ENCODE assay signal across 10 cellular contexts in genomic region chr19:42942187-42942789, GRCh38. TPM values are rescaled to one million over a fixed set of nuclear protein-coding genes. Genes with fewer than 3 reads are reported as not detected.
DNase-seq lines count a peak whose midpoint lies in the region; ATAC-seq and TF ChIP-seq lines count a peak whose summit lies in the region.
"Had no signal": no experiment of that assay in that cellular context is flagged by ENCODE, and none has a peak within 500 bp of the region (broad histone marks: within the 10 kb centered on the region; RNA-seq: fewer than 3 reads in every experiment).

No MANE protein-coding gene starts in this region.

- peak; percentile 30; the same call in 2 of the 3 replicates for ATAC-seq in GM23338
- no peak for ATAC-seq in foreskin keratinocyte
- no peak for ATAC-seq in GM19463 (IDR thresholded peaks at IDR 0.05; ENCODE audit: unreplicated experiment)
- ATAC-seq in stimulated activated effector memory CD8-positive, alpha-beta T cell treated with anti-CD3 and anti-CD28 coated beads, Interleukin-12 subunit alpha, Interleukin-12 subunit beta, amount 100 ng/mL, for 72 hours, result no peak
- no peak for ATAC-seq in HG02970 (IDR thresholded peaks at IDR 0.05; ENCODE audit: low FRiP score, unreplicated experiment)

- DNase-seq in GM23338 (ENCODE audit: low spot score) (peak; percentile 74), SK-N-SH (no peak), foreskin keratinocyte (no peak), sigmoid colon (no peak)
- no peak for DNase-seq in stimulated activated effector memory CD8-positive, alpha-beta T cell treated with anti-CD3 and anti-CD28 coated beads, Interleukin-12 subunit alpha, Interleukin-12 subunit beta, amount 100 ng/mL, for 72 hours (ENCODE audit: low spot score in 2 of 2)
- DNase-seq: activated gamma-delta T cell treated with Interleukin-2 at 50 U/mL for 16 hours, ovary had no signal

- no peaks in the 10 kb centered on the region for H3K9me3 ChIP-seq in SK-N-SH
- no peaks in the 10 kb centered on the region for H3K9me3 ChIP-seq in sigmoid colon
- H3K9me3 ChIP-seq: ovary had no signal

- TF ChIP-seq EP300 in SK-N-SH (IDR thresholded peaks at IDR 0.05; ENCODE audit: borderline replicate concordance in 1 of 2, low read depth in 1 of 2, low read length in 1 of 2) (no peak), sigmoid colon (IDR thresholded peaks at IDR 0.05) (no peak)

- CTCF ChIA-PET in SK-N-SH (lab: Yijun Ruan, JAX), result no interaction called here

- H3K79me2 ChIP-seq in GM23338 (replicated peaks; ENCODE audit: insufficient read depth) (no peaks in the 10 kb centered on the region), SK-N-SH (ENCODE audit: insufficient read depth) (no peaks in the 10 kb centered on the region)

- no peaks in the 10 kb centered on the region for H3K9me2 ChIP-seq in GM23338 (ENCODE audit: insufficient read depth)
- H3K9me2 ChIP-seq in SK-N-SH, result no peaks in the 10 kb centered on the region

- no peak overlapping the region for H3K4me3 ChIP-seq in GM23338
- H3K4me3 ChIP-seq in SK-N-SH (ENCODE audit: low read depth in 2 of 2, low read length in 1 of 2), result no peak overlapping the region
- no peak overlapping the region for H3K4me3 ChIP-seq in sigmoid colon
- H3K4me3 ChIP-seq: ovary had no signal

- peak; percentile 51 for TF ChIP-seq CTCF in C4-2B (conservative IDR thresholded peaks at IDR 0.05)
- TF ChIP-seq CTCF in GM23338 (conservative IDR thresholded peaks at IDR 0.05; ENCODE audit: low read depth in 2 of 2), result peak; percentile 56 to 57
- peak; percentile 65 for TF ChIP-seq CTCF in SK-N-SH (IDR thresholded peaks at IDR 0.05)
- peak; percentile 59 for TF ChIP-seq CTCF in foreskin keratinocyte (conservative IDR thresholded peaks at IDR 0.05)
- TF ChIP-seq CTCF in sigmoid colon (IDR thresholded peaks at IDR 0.05), result peak in 1 of 4 experiments; percentile 40

- no peak overlapping the region for H3K4me3 Mint-ChIP-seq in GM23338
- H3K4me3 Mint-ChIP-seq in stimulated activated effector memory CD8-positive, alpha-beta T cell treated with anti-CD3 and anti-CD28 coated beads, Interleukin-12 subunit alpha, Interleukin-12 subunit beta, amount 100 ng/mL, for 72 hours, result no peak overlapping the region

- peaks cover 4% of the 10 kb centered on the region for H3K27me3 Mint-ChIP-seq in GM23338 (ENCODE audit: insufficient read depth, low read depth, poor library complexity)

- intact Hi-C loops in sigmoid colon (cut with DNase I), result no loop called here

- POLR2A ChIA-PET in SK-N-SH (lab: Yijun Ruan, JAX), result no interaction called here

- H3K27me3 ChIP-seq in GM23338 (ENCODE audit: insufficient read depth) (no peaks in the 10 kb centered on the region), SK-N-SH (ENCODE audit: insufficient read depth) (no peaks in the 10 kb centered on the region), foreskin keratinocyte (no peaks in the 10 kb centered on the region), sigmoid colon (no peaks in the 10 kb centered on the region)
- H3K27me3 ChIP-seq: ovary had no signal

- H3K4me1 ChIP-seq in GM23338 (ENCODE audit: insufficient read depth), result no peaks in the 10 kb centered on the region
- no peaks in the 10 kb centered on the region for H3K4me1 ChIP-seq in SK-N-SH (ENCODE audit: control insufficient read depth in 1 of 2, insufficient read depth in 2 of 2, low read depth in 1 of 2, low read length in 1 of 2)
- no peaks in the 10 kb centered on the region for H3K4me1 ChIP-seq in foreskin keratinocyte
- no peaks in the 10 kb centered on the region for H3K4me1 ChIP-seq in sigmoid colon

- peaks cover 8% of the 10 kb centered on the region; the same call in 2 of the 3 replicates for H3K36me3 Mint-ChIP-seq in GM23338 (ENCODE audit: low read depth)
- H3K36me3 Mint-ChIP-seq in stimulated activated effector memory CD8-positive, alpha-beta T cell treated with anti-CD3 and anti-CD28 coated beads, Interleukin-12 subunit alpha, Interleukin-12 subunit beta, amount 100 ng/mL, for 72 hours, result no peaks in the 10 kb centered on the region

- H3K36me3 ChIP-seq in GM23338 (ENCODE audit: insufficient read depth) (no peaks in the 10 kb centered on the region), SK-N-SH (replicated peaks in 1 of 2; ENCODE audit: control insufficient read depth in 1 of 2, insufficient read depth in 2 of 2, low read length in 1 of 2) (no peaks in the 10 kb centered on the region), sigmoid colon (no peaks in the 10 kb centered on the region)
- H3K36me3 ChIP-seq: ovary had no signal

- no peak for TF ChIP-seq RAD21 in SK-N-SH (IDR thresholded peaks at IDR 0.05; ENCODE audit: low read length)

- no peak overlapping the region for H3K9ac ChIP-seq in SK-N-SH

- no peak overlapping the region for H2AFZ ChIP-seq in GM23338
- H2AFZ ChIP-seq in SK-N-SH (ENCODE audit: low read depth), result no peak overlapping the region

- H3K27ac ChIP-seq in C4-2B (no peak overlapping the region), GM23338 (ENCODE audit: low read depth) (no peak overlapping the region), SK-N-SH (ENCODE audit: low read depth in 2 of 2, low read length in 1 of 2) (no peak overlapping the region), foreskin keratinocyte (no peak overlapping the region), sigmoid colon (no peak overlapping the region)
- H3K27ac ChIP-seq: ovary had no signal

- no peaks in the 10 kb centered on the region for H3K4me1 Mint-ChIP-seq in GM23338
- H3K4me1 Mint-ChIP-seq in stimulated activated effector memory CD8-positive, alpha-beta T cell treated with anti-CD3 and anti-CD28 coated beads, Interleukin-12 subunit alpha, Interleukin-12 subunit beta, amount 100 ng/mL, for 72 hours, result no peaks in the 10 kb centered on the region

- H3K27ac Mint-ChIP-seq in GM23338, result no peak overlapping the region
- H3K27ac Mint-ChIP-seq in stimulated activated effector memory CD8-positive, alpha-beta T cell treated with anti-CD3 and anti-CD28 coated beads, Interleukin-12 subunit alpha, Interleukin-12 subunit beta, amount 100 ng/mL, for 72 hours, result no peak overlapping the region

- H3F3A ChIP-seq in GM23338 (replicated peaks; ENCODE audit: low read depth) (no peaks in the 10 kb centered on the region), SK-N-SH (replicated peaks; ENCODE audit: insufficient read depth) (no peaks in the 10 kb centered on the region)

- no peak overlapping the region for H3K4me2 ChIP-seq in GM23338
- no peak overlapping the region for H3K4me2 ChIP-seq in SK-N-SH

- peaks cover 97% of the 10 kb centered on the region for H3K9me3 Mint-ChIP-seq in GM23338
- H3K9me3 Mint-ChIP-seq in stimulated activated effector memory CD8-positive, alpha-beta T cell treated with anti-CD3 and anti-CD28 coated beads, Interleukin-12 subunit alpha, Interleukin-12 subunit beta, amount 100 ng/mL, for 72 hours, result no peaks in the 10 kb centered on the region

- no peaks in the 10 kb centered on the region for H4K20me1 ChIP-seq in GM23338 (replicated peaks; ENCODE audit: insufficient read depth)
- H4K20me1 ChIP-seq in SK-N-SH (ENCODE audit: insufficient read depth), result no peaks in the 10 kb centered on the region

- WGBS in SK-N-SH (ENCODE audit: low lambda C conversion rate), result 33% methylated on average over 12 of the region's 13 CpGs
- WGBS in sigmoid colon, 2 donors, result 35 to 44% methylated on average over 13 of the region's 13 CpGs

- TF ChIP-seq POLR2A in sigmoid colon (IDR thresholded peaks at IDR 0.05), result no peak

TF ChIP-seq in GM23338, 12 proteins besides CTCF, POLR2A, EP300 and RAD21 (continues in another document):
- no peak for TF ChIP-seq CREB1 (CRISPR knock-in tag; IDR thresholded peaks at IDR 0.05; ENCODE audit: low read depth)

TF ChIP-seq in SK-N-SH, 30 proteins besides CTCF, POLR2A, EP300 and RAD21:
- TF ChIP-seq ELF1 (IDR thresholded peaks at IDR 0.05) (no peak), SMC3 (IDR thresholded peaks at IDR 0.05; ENCODE audit: low read depth, low read length) (peak; percentile 32; the same call in 1 of the 2 replicates)

RNA-seq across cellular contexts. Expression of gene PSG7, which starts 5.3 kb away (rescaled TPM):
- total RNA-seq in GM23338 (2014; rRNA removed; shearing (Covaris generic)), result not detected in 2 replicates
- not detected in 2 replicates for polyA plus RNA-seq in GM23338 (2016; fragmentation: Nextera tagmentation; extraction: Ambion mirVana)
- polyA plus RNA-seq in SK-N-SH (2012; rRNA removed), result 0.05 TPM in 1 of 2 replicates, not detected in the other
- polyA plus RNA-seq in SK-N-SH (2012; cell fraction: cytosol; rRNA removed), result 0.04 and 0.06 TPM in 2 replicates
- polyA plus RNA-seq in SK-N-SH (2012; cell fraction: nucleus; rRNA removed), result 0.18 TPM in 1 of 2 replicates, not detected in the other
- not detected in 2 replicates for total RNA-seq in foreskin keratinocyte
- not detected in 2 replicates for polyA plus RNA-seq in foreskin keratinocyte
- total RNA-seq in sigmoid colon, result not detected
- not detected for polyA plus RNA-seq in sigmoid colon
- total RNA-seq: ovary had no signal

RNA-seq across cellular contexts. Expression of gene PSG6, which starts 24.6 kb away (rescaled TPM):
- total RNA-seq in GM23338 (2014; rRNA removed; shearing (Covaris generic)), result not detected in 2 replicates
- polyA plus RNA-seq in GM23338 (2016; fragmentation: Nextera tagmentation; extraction: Ambion mirVana), result 0.16 TPM in 1 of 2 replicates, not detected in the other
- 0.05 TPM in 1 of 2 replicates, not detected in the other for polyA plus RNA-seq in SK-N-SH (2012; rRNA removed)
- not detected in 2 replicates for polyA plus RNA-seq in SK-N-SH (2012; cell fraction: cytosol; rRNA removed)
- polyA plus RNA-seq in SK-N-SH (2012; cell fraction: nucleus; rRNA removed), result 0.06 and 0.07 TPM in 2 replicates
- total RNA-seq in foreskin keratinocyte, result not detected in 2 replicates
- not detected in 2 replicates for polyA plus RNA-seq in foreskin keratinocyte
- total RNA-seq in sigmoid colon, result not detected
- polyA plus RNA-seq in sigmoid colon, result not detected
- total RNA-seq: ovary had no signal
- polyA plus RNA-seq: ovary had no signal
